27 cellular contexts compared by ENCODE assay signal in genomic region chr11:86912238-86912637, GRCh38.
"Had no signal": no experiment of that assay in that cellular context is flagged by ENCODE, and none has a peak within 500 bp of the region (broad histone marks: within the 10 kb centered on the region; RNA-seq: fewer than 3 reads in every experiment).

No MANE protein-coding gene starts in this region.

- H3K4me1 ChIP-seq: neural progenitor cell, parathyroid adenoma, right lobe of liver had no signal

- H3K9me3 ChIP-seq: ovary, psoas muscle, right lobe of liver, sigmoid colon, suprapubic skin, testis, tibial artery, transverse colon, uterus had no signal

- H3K4me3 ChIP-seq: neural progenitor cell, ovary, psoas muscle, right lobe of liver, sigmoid colon, suprapubic skin, testis, tibial artery, transverse colon, upper lobe of right lung, uterus had no signal

- H3K9ac ChIP-seq: neural progenitor cell, parathyroid adenoma had no signal

- H3K79me2 ChIP-seq: parathyroid adenoma had no signal

- DNase-seq: natural killer cell; occipital lobe; ovary; posterior cingulate gyrus; psoas muscle; right cardiac atrium; right lobe of liver; sigmoid colon; small intestine; stimulated activated CD4-positive, alpha-beta T cell treated with anti-CD3 and anti-CD28 coated beads, Interleukin-15, amount 100 ng/mL, for 24 hours; stimulated activated CD4-positive, alpha-beta T cell treated with anti-CD3 and anti-CD28 coated beads, Interleukin-2, amount 100 ng/mL, for 24 hours; stimulated activated CD4-positive, alpha-beta T cell treated with anti-CD3 and anti-CD28 coated beads, Interleukin-2, amount 100 ng/mL, for 48 hours; stimulated activated CD4-positive, alpha-beta T cell treated with anti-CD3 and anti-CD28 coated beads, Interleukin-4, amount 100 ng/mL, for 24 hours; stimulated activated CD8-positive, alpha-beta memory T cell treated with anti-CD3 and anti-CD28 coated beads, Interleukin-4, amount 100 ng/mL, for 48 hours; stimulated activated naive CD4-positive, alpha-beta T cell; stimulated activated naive CD8-positive, alpha-beta T cell treated with anti-CD3 and anti-CD28 coated beads, Interleukin-15, amount 100 ng/mL, for 72 hours; stimulated activated naive CD8-positive, alpha-beta T cell treated with anti-CD3 and anti-CD28 coated beads, Interleukin-15, Interleukin-2, amounts not matched to agents 100 U/mL and 50 U/mL, for 24 hours; substantia nigra; testis; tibial artery; transverse colon; upper lobe of right lung; uterus had no signal

- FAIRE-seq: small intestine had no signal

- H3K4me2 ChIP-seq: neural progenitor cell had no signal

- H3K27ac ChIP-seq: neural progenitor cell, ovary, parathyroid adenoma, psoas muscle, right lobe of liver, sigmoid colon, suprapubic skin, testis, tibial artery, transverse colon, upper lobe of right lung, uterus had no signal

- ATAC-seq: natural killer cell; psoas muscle; right cardiac atrium; right lobe of liver; stimulated activated memory B cell treated with anti-CD40 and anti-IgM and Interleukin-4, amounts not matched to agents 10 μg/mL and 1 μg/mL and 100 μg/mL, for 72 hours; stimulated activated naive CD8-positive, alpha-beta T cell treated with anti-CD3 and anti-CD28 coated beads, Interleukin-15, amount 100 ng/mL, for 72 hours; stimulated activated naive CD8-positive, alpha-beta T cell treated with anti-CD3 and anti-CD28 coated beads, Interleukin-15, Interleukin-2, amounts not matched to agents 100 U/mL and 50 U/mL, for 24 hours; upper lobe of right lung had no signal

- H3K27me3 ChIP-seq: neural progenitor cell, ovary, right lobe of liver, sigmoid colon, suprapubic skin, testis, tibial artery, transverse colon, upper lobe of right lung, uterus had no signal

- H2AFZ ChIP-seq: neural progenitor cell, parathyroid adenoma had no signal

- H3K36me3 ChIP-seq: neural progenitor cell, ovary, right lobe of liver, sigmoid colon, suprapubic skin, tibial artery, transverse colon, upper lobe of right lung, uterus had no signal
